8 cellular contexts compared by ENCODE assay signal in genomic region chr12:104877107-104877705, GRCh38.
A peak's percentile ranks its signal among the peaks of the same experiment; 100 is the strongest.
DNase-seq lines count a peak whose midpoint lies in the region; ATAC-seq, FAIRE-seq and TF ChIP-seq lines count a peak whose summit lies in the region.

No MANE protein-coding gene starts in this region.

- H3K36me3 ChIP-seq in psoas muscle (ENCODE audit: insufficient read depth in 1 of 2, low read depth in 1 of 2) = no peaks in the 10 kb centered on the region

- no peak overlapping the region for H3K4me3 ChIP-seq in psoas muscle

- POLR2A ChIA-PET in GM10248 (lab: Yijun Ruan, JAX) = no interaction called here

- ATAC-seq in psoas muscle (peak in 2 of 4 donors; percentile 69), GM21447 (IDR thresholded peaks at IDR 0.05; ENCODE audit: unreplicated experiment) (no peak), GM21737 (IDR thresholded peaks at IDR 0.05; ENCODE audit: unreplicated experiment) (no peak)

- no peaks in the 10 kb centered on the region for H3K9me3 ChIP-seq in psoas muscle

- no peaks in the 10 kb centered on the region for H3K4me1 ChIP-seq in psoas muscle

- FAIRE-seq in frontal cortex (lab: Jason Lieb, UNC) = peak; percentile 64

- in situ Hi-C loops in ACHN (cut with HindIII; ENCODE audit: low pct_ligation_motif_present, low pct_unique_long_range_greater_than_20kb, low sequenced_read_pairs) = no loop called here

- TF ChIP-seq CTCF in GM10248 (IDR thresholded peaks at IDR 0.05; ENCODE audit: control extremely low read depth, extremely low read depth, low read depth, missing control alignments) (peak; percentile 43), psoas muscle (IDR thresholded peaks at IDR 0.05) (peak; percentile 63)

- H3K27ac ChIP-seq in psoas muscle = no peak overlapping the region

- no peaks in the 10 kb centered on the region for H3K27me3 ChIP-seq in psoas muscle (ENCODE audit: insufficient read depth in 3 of 3, low read length in 2 of 3)

- 65 to 85% (median 74%) methylated on average over 3 of the region's 3 CpGs for WGBS in psoas muscle, 3 donors

- DNase-seq in ACHN (peak; percentile 51), GM10248 (ENCODE audit: extremely low spot score) (peak; percentile 31), NCI-H345 treated with DMSO at 0.1 percent for 48 hours (lab: John Stamatoyannopoulos, UW; ENCODE audit: unreplicated experiment) (peak; percentile 36), activated T-cell treated with anti-CD3 and anti-CD28 coated beads for 24 hours (ENCODE audit: low read depth) (peak; percentile 19), frontal cortex (ENCODE audit: low spot score in 2 of 2) (peak in 1 of 2 donors; percentile 25), psoas muscle (peak in 1 of 2 donors; percentile 24)

- intact Hi-C loops in psoas muscle (cut with DNase I) = loop anchor here (2.0 to 10.0 kb wide), 3 partner anchors 178 to 672 kb away; no protein-coding TSS in a partner anchor

- CTCF ChIA-PET in GM10248 (lab: Yijun Ruan, JAX) = interaction anchor here (0.7 kb wide), 1 partner anchor 12 kb away, joined by 3 read pairs; no protein-coding TSS in a partner anchor
